Comparison of ENCODE assay signal across 3 cellular contexts in the genomic region with DNA sequence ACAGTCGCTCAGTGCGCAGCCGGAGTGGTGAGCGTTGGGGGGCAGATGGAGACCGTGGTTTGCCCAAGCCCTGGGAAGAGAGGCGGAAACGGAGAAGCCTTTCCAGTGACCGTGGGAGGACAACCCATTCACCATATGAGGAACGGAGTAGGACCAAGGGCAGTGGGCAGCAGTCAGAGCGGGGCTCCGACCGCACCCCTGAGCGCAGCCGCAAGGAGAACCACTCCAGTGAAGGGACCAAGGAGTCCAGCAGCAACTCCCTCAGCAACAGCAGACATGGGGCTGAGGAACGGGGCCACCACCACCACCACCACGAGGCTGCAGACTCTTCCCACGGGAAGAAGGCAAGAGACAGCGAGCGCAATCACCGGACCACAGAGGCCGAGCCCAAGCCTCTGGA.
TF ChIP-seq lines count a peak whose summit lies in the region.

No MANE protein-coding gene starts in this region.

TF ChIP-seq in SK-N-SH, 30 proteins besides CTCF, POLR2A, EP300 and RAD21 (continues in another document):
- TF ChIP-seq RFX5 (IDR thresholded peaks at IDR 0.05; ENCODE audit: low read length) (no peak), FOXJ3 (CRISPR knock-in tag; IDR thresholded peaks at IDR 0.05) (no peak), GATA2 (CRISPR knock-in tag; IDR thresholded peaks at IDR 0.05) (no peak), NFIC (IDR thresholded peaks at IDR 0.05; ENCODE audit: borderline replicate concordance) (no peak), POLR2AphosphoS5 (IDR thresholded peaks at IDR 0.05; ENCODE audit: low read depth, low read length) (no peak), NRF1 (IDR thresholded peaks at IDR 0.05; ENCODE audit: low read depth, low read length) (no peak), SMC3 (IDR thresholded peaks at IDR 0.05; ENCODE audit: low read depth, low read length) (no peak), TCF12 (IDR thresholded peaks at IDR 0.05) (no peak)
- TF ChIP-seq, protein P1, sequence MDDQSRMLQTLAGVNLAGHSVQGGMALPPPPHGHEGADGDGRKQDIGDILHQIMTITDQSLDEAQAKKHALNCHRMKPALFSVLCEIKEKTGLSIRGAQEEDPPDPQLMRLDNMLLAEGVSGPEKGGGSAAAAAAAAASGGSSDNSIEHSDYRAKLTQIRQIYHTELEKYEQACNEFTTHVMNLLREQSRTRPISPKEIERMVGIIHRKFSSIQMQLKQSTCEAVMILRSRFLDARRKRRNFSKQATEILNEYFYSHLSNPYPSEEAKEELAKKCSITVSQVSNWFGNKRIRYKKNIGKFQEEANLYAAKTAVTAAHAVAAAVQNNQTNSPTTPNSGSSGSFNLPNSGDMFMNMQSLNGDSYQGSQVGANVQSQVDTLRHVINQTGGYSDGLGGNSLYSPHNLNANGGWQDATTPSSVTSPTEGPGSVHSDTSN (IDR thresholded peaks at IDR 0.05) = no peak
- TF ChIP-seq, protein P2, sequence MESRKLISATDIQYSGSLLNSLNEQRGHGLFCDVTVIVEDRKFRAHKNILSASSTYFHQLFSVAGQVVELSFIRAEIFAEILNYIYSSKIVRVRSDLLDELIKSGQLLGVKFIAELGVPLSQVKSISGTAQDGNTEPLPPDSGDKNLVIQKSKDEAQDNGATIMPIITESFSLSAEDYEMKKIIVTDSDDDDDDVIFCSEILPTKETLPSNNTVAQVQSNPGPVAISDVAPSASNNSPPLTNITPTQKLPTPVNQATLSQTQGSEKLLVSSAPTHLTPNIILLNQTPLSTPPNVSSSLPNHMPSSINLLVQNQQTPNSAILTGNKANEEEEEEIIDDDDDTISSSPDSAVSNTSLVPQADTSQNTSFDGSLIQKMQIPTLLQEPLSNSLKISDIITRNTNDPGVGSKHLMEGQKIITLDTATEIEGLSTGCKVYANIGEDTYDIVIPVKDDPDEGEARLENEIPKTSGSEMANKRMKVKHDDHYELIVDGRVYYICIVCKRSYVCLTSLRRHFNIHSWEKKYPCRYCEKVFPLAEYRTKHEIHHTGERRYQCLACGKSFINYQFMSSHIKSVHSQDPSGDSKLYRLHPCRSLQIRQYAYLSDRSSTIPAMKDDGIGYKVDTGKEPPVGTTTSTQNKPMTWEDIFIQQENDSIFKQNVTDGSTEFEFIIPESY (IDR thresholded peaks at IDR 0.05; ENCODE audit: borderline replicate concordance, low read depth) = no peak
- TF ChIP-seq, protein P3, sequence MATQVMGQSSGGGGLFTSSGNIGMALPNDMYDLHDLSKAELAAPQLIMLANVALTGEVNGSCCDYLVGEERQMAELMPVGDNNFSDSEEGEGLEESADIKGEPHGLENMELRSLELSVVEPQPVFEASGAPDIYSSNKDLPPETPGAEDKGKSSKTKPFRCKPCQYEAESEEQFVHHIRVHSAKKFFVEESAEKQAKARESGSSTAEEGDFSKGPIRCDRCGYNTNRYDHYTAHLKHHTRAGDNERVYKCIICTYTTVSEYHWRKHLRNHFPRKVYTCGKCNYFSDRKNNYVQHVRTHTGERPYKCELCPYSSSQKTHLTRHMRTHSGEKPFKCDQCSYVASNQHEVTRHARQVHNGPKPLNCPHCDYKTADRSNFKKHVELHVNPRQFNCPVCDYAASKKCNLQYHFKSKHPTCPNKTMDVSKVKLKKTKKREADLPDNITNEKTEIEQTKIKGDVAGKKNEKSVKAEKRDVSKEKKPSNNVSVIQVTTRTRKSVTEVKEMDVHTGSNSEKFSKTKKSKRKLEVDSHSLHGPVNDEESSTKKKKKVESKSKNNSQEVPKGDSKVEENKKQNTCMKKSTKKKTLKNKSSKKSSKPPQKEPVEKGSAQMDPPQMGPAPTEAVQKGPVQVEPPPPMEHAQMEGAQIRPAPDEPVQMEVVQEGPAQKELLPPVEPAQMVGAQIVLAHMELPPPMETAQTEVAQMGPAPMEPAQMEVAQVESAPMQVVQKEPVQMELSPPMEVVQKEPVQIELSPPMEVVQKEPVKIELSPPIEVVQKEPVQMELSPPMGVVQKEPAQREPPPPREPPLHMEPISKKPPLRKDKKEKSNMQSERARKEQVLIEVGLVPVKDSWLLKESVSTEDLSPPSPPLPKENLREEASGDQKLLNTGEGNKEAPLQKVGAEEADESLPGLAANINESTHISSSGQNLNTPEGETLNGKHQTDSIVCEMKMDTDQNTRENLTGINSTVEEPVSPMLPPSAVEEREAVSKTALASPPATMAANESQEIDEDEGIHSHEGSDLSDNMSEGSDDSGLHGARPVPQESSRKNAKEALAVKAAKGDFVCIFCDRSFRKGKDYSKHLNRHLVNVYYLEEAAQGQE (IDR thresholded peaks at IDR 0.05; ENCODE audit: low read depth, low read length) = no peak
- TF ChIP-seq, protein P4, sequence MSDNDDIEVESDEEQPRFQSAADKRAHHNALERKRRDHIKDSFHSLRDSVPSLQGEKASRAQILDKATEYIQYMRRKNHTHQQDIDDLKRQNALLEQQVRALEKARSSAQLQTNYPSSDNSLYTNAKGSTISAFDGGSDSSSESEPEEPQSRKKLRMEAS (IDR thresholded peaks at IDR 0.05; ENCODE audit: low read depth) = no peak

TF ChIP-seq in SK-N-SH treated with all-trans-retinoic acid at 6 μM for 48 hours, 23 proteins besides CTCF, POLR2A, EP300 and RAD21:
- TF ChIP-seq OSR1 (CRISPR knock-in tag; IDR thresholded peaks at IDR 0.05) = no peak
- TF ChIP-seq, protein P5, sequence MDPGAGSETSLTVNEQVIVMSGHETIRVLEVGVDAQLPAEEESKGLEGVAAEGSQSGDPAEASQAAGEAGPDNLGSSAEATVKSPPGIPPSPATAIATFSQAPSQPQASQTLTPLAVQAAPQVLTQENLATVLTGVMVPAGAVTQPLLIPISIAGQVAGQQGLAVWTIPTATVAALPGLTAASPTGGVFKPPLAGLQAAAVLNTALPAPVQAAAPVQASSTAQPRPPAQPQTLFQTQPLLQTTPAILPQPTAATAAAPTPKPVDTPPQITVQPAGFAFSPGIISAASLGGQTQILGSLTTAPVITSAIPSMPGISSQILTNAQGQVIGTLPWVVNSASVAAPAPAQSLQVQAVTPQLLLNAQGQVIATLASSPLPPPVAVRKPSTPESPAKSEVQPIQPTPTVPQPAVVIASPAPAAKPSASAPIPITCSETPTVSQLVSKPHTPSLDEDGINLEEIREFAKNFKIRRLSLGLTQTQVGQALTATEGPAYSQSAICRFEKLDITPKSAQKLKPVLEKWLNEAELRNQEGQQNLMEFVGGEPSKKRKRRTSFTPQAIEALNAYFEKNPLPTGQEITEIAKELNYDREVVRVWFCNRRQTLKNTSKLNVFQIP (CRISPR knock-in tag; IDR thresholded peaks at IDR 0.05; ENCODE audit: borderline replicate concordance, low read depth) = no peak
- no peak for TF ChIP-seq PPARA (CRISPR knock-in tag; IDR thresholded peaks at IDR 0.05; ENCODE audit: borderline replicate concordance)
- TF ChIP-seq ZFP30 (CRISPR knock-in tag; IDR thresholded peaks at IDR 0.05) = no peak
- TF ChIP-seq SNAI2 (CRISPR knock-in tag; IDR thresholded peaks at IDR 0.05) = no peak
- no peak for TF ChIP-seq ZNF70 (CRISPR knock-in tag; IDR thresholded peaks at IDR 0.05)
- TF ChIP-seq RARB (CRISPR knock-in tag; IDR thresholded peaks at IDR 0.05) = no peak
- no peak for TF ChIP-seq ESRRG (CRISPR knock-in tag; IDR thresholded peaks at IDR 0.05)
- TF ChIP-seq, protein P6, sequence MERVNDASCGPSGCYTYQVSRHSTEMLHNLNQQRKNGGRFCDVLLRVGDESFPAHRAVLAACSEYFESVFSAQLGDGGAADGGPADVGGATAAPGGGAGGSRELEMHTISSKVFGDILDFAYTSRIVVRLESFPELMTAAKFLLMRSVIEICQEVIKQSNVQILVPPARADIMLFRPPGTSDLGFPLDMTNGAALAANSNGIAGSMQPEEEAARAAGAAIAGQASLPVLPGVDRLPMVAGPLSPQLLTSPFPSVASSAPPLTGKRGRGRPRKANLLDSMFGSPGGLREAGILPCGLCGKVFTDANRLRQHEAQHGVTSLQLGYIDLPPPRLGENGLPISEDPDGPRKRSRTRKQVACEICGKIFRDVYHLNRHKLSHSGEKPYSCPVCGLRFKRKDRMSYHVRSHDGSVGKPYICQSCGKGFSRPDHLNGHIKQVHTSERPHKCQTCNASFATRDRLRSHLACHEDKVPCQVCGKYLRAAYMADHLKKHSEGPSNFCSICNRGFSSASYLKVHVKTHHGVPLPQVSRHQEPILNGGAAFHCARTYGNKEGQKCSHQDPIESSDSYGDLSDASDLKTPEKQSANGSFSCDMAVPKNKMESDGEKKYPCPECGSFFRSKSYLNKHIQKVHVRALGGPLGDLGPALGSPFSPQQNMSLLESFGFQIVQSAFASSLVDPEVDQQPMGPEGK (CRISPR knock-in tag; IDR thresholded peaks at IDR 0.05; ENCODE audit: borderline replicate concordance) = no peak
- TF ChIP-seq, protein P7, sequence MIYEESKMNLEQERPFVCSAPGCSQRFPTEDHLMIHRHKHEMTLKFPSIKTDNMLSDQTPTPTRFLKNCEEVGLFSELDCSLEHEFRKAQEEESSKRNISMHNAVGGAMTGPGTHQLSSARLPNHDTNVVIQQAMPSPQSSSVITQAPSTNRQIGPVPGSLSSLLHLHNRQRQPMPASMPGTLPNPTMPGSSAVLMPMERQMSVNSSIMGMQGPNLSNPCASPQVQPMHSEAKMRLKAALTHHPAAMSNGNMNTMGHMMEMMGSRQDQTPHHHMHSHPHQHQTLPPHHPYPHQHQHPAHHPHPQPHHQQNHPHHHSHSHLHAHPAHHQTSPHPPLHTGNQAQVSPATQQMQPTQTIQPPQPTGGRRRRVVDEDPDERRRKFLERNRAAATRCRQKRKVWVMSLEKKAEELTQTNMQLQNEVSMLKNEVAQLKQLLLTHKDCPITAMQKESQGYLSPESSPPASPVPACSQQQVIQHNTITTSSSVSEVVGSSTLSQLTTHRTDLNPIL (CRISPR knock-in tag; IDR thresholded peaks at IDR 0.05; ENCODE audit: low read depth) = no peak
- no peak for TF ChIP-seq ARNTL (CRISPR knock-in tag; IDR thresholded peaks at IDR 0.05; ENCODE audit: borderline replicate concordance, low read depth)
- no peak for TF ChIP-seq TOX (CRISPR knock-in tag; IDR thresholded peaks at IDR 0.05; ENCODE audit: borderline replicate concordance)
TF ChIP-seq in SK-N-SH treated with all-trans-retinoic acid at 6 μM for 48 hours: peak in this region for 0.

TF ChIP-seq in GM12878, 131 proteins besides CTCF, POLR2A, EP300 and RAD21:
- TF ChIP-seq, protein P8, sequence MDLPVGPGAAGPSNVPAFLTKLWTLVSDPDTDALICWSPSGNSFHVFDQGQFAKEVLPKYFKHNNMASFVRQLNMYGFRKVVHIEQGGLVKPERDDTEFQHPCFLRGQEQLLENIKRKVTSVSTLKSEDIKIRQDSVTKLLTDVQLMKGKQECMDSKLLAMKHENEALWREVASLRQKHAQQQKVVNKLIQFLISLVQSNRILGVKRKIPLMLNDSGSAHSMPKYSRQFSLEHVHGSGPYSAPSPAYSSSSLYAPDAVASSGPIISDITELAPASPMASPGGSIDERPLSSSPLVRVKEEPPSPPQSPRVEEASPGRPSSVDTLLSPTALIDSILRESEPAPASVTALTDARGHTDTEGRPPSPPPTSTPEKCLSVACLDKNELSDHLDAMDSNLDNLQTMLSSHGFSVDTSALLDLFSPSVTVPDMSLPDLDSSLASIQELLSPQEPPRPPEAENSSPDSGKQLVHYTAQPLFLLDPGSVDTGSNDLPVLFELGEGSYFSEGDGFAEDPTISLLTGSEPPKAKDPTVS (IDR thresholded peaks at IDR 0.05; ENCODE audit: low read depth, low read length) = no peak
- TF ChIP-seq NR2F1 (conservative IDR thresholded peaks at IDR 0.05) (no peak), RB1 (IDR thresholded peaks at IDR 0.05; ENCODE audit: borderline replicate concordance) (no peak), DPF2 (IDR thresholded peaks at IDR 0.05) (no peak), NFYA (IDR thresholded peaks at IDR 0.05; ENCODE audit: borderline replicate concordance, low read depth, low read length) (no peak), RFX5 (IDR thresholded peaks at IDR 0.05; ENCODE audit: low read depth, low read length) (no peak), IKZF2 (IDR thresholded peaks at IDR 0.05) (no peak), TBL1XR1 (IDR thresholded peaks at IDR 0.05; ENCODE audit: low read depth, low read length) (no peak), NRF1 (conservative IDR thresholded peaks at IDR 0.05; ENCODE audit: low read depth, low read length) (no peak), SMAD5 (IDR thresholded peaks at IDR 0.05; ENCODE audit: low read depth) (no peak), ZNF207 (IDR thresholded peaks at IDR 0.05; ENCODE audit: borderline replicate concordance) (no peak), PML (IDR thresholded peaks at IDR 0.05; ENCODE audit: low read length) (no peak), ZNF217 (IDR thresholded peaks at IDR 0.05) (no peak), RBBP5 (conservative IDR thresholded peaks at IDR 0.05) (no peak)
- TF ChIP-seq, protein P9, sequence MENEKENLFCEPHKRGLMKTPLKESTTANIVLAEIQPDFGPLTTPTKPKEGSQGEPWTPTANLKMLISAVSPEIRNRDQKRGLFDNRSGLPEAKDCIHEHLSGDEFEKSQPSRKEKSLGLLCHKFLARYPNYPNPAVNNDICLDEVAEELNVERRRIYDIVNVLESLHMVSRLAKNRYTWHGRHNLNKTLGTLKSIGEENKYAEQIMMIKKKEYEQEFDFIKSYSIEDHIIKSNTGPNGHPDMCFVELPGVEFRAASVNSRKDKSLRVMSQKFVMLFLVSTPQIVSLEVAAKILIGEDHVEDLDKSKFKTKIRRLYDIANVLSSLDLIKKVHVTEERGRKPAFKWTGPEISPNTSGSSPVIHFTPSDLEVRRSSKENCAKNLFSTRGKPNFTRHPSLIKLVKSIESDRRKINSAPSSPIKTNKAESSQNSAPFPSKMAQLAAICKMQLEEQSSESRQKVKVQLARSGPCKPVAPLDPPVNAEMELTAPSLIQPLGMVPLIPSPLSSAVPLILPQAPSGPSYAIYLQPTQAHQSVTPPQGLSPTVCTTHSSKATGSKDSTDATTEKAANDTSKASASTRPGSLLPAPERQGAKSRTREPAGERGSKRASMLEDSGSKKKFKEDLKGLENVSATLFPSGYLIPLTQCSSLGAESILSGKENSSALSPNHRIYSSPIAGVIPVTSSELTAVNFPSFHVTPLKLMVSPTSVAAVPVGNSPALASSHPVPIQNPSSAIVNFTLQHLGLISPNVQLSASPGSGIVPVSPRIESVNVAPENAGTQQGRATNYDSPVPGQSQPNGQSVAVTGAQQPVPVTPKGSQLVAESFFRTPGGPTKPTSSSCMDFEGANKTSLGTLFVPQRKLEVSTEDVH (IDR thresholded peaks at IDR 0.05; ENCODE audit: low read depth, partially characterized antibody) = no peak
